Comparison of ENCODE assay signal across 9 cellular contexts in the genomic region with DNA sequence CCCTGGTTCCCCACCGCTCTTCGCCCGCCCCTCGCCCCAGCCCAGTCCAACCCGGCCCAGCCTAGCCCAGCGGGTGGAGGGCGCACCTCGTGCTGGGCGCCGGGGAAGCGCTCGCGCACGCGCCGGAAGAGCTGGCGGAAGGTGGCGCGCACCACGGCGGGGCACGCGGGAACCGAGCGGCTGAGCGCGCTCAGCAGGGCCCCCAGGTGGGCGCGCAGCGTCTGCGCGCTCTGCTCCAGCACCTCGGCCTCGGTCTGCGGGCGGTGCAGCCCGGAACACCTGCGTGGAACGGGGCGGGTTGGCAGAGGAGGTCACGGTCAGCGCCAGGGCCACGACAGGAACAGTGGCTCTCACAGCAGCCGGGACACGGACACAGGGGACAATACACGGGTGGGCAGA. TPM values are rescaled to one million over a fixed set of nuclear protein-coding genes. Genes with fewer than 3 reads are reported as not detected.
A peak's percentile ranks its signal among the peaks of the same experiment; 100 is the strongest.
DNase-seq lines count a peak whose midpoint lies in the region; ATAC-seq, FAIRE-seq and TF ChIP-seq lines count a peak whose summit lies in the region.
"Not testable (repeated sequence)": the region's sequence is repeated elsewhere in the genome, so short reads cannot be mapped to it uniquely, and the experiment has no call there.
"Had no signal": no experiment of that assay in that cellular context is flagged by ENCODE, and none has a peak within 500 bp of the region (broad histone marks: within the 10 kb centered on the region; RNA-seq: fewer than 3 reads in every experiment).

No MANE protein-coding gene starts in this region.

- POLR2A ChIA-PET in K562 (lab: Yijun Ruan, JAX): not testable (repeated sequence)

- not testable (repeated sequence) for H3K4me3 ChIP-seq in K562; aorta (ENCODE audit: low read length in 2 of 2)
- H3K4me3 ChIP-seq in iPS-15b (ENCODE audit: low read depth, low read length) (peak overlapping the region; percentile 30), skeletal muscle cell (ENCODE audit: low read depth, low read length) (peak overlapping the region; percentile 34)

- 37% methylated on average over 13 of the region's 46 CpGs for WGBS in K562 (ENCODE audit: insufficient coverage, low coverage, missing lambda C conversion rate)
- 0 to 5% methylated on average over 34 to 46 of the region's 46 CpGs for WGBS in aorta, 2 donors

- peak overlapping the region; percentile 55; the same call in 1 of the 2 replicates for H2AFZ ChIP-seq in K562 (ENCODE audit: low read depth, low read length)

- DNase-seq in NCI-H2029 (lab: John Stamatoyannopoulos, UW) (peak; percentile 28), aorta (peak in 1 of 2 donors; percentile 73)
- DNase-seq in activated CD4-positive, alpha-beta T cell treated with anti-CD3 and anti-CD28 coated beads for 4 hours: peak; percentile 54 to 68
- DNase-seq in K562 (ENCODE audit: extremely low read depth in 1 of 4, low spot score in 3 of 4); skeletal muscle cell (ENCODE audit: low read depth): not testable (repeated sequence)

- not testable (repeated sequence) for H3K36me3 ChIP-seq in K562 (ENCODE audit: control insufficient read depth, insufficient read depth, low read length); iPS-15b (ENCODE audit: control insufficient read depth, insufficient read depth, low read length); aorta (ENCODE audit: control insufficient read depth in 1 of 2, insufficient read depth in 2 of 2, low read length in 1 of 2)

- not testable (repeated sequence) for TF ChIP-seq POLR2A in K562 (conservative IDR thresholded peaks at IDR 0.05)

- not testable (repeated sequence) for H3K9me1 ChIP-seq in K562 (ENCODE audit: control insufficient read depth, insufficient read depth, low read length)

- not testable (repeated sequence) for TF ChIP-seq EP300 in K562 (IDR thresholded peaks at IDR 0.05; ENCODE audit: low read length)

- not testable (repeated sequence) for H3K27me3 ChIP-seq in K562 (ENCODE audit: control insufficient read depth in 2 of 2, insufficient read depth in 2 of 2, low read length in 2 of 2); iPS-15b (ENCODE audit: control insufficient read depth, insufficient read depth, low read length); aorta (ENCODE audit: control insufficient read depth in 1 of 2, insufficient read depth in 2 of 2, low read length in 1 of 2)

- peak overlapping the region in 1 of 2 experiments; percentile 35; a peak in 1 of 4 replicates for H3K9ac ChIP-seq in K562 (ENCODE audit: insufficient read depth in 1 of 2, low read depth in 2 of 2, low read length in 2 of 2)
- not testable (repeated sequence) for H3K9ac ChIP-seq in iPS-15b (ENCODE audit: low read depth, low read length)

- H3K4me1 ChIP-seq in K562 (replicated peaks in 1 of 2; ENCODE audit: control insufficient read depth in 2 of 2, insufficient read depth in 2 of 2, low read length in 2 of 2): peaks cover 5 to 45% of the 10 kb centered on the region in 2 experiments; a peak in 4 of 5 replicates
- H3K4me1 ChIP-seq in iPS-15b (ENCODE audit: control insufficient read depth, insufficient read depth, low read length); aorta (ENCODE audit: control insufficient read depth in 1 of 2, insufficient read depth in 2 of 2, low read length in 2 of 2): not testable (repeated sequence)

- H3K9me3 ChIP-seq in K562 (replicated peaks; ENCODE audit: control insufficient read depth, insufficient read depth, low read depth, low read length); iPS-15b (ENCODE audit: control insufficient read depth, insufficient read depth, low read length); aorta (ENCODE audit: control insufficient read depth, low read length): not testable (repeated sequence)

- in situ Hi-C loops in K562 (cut with MboI): not testable (repeated sequence)

- not testable (repeated sequence) for H3K4me2 ChIP-seq in K562 (ENCODE audit: insufficient read depth, low read length)

- TF ChIP-seq RAD21 in K562 (CRISPR knock-in tag; conservative IDR thresholded peaks at IDR 0.05 in 1 of 2, IDR thresholded peaks at IDR 0.05 in 1 of 2): not testable (repeated sequence)

- peak in 1 of 3 experiments; percentile 20; a peak in 1 of 6 replicates for TF ChIP-seq CTCF in K562 (IDR thresholded peaks at IDR 0.05 in 2 of 3, conservative IDR thresholded peaks at IDR 0.05 in 1 of 3; ENCODE audit: insufficient read depth in 2 of 3, low read depth in 1 of 3, low read length in 3 of 3)

- CTCF ChIA-PET in K562 (lab: Yijun Ruan, JAX; ENCODE audit: low intra/inter-chr PET ratio): not testable (repeated sequence)

- intact Hi-C loops in K562 (cut with micrococcal nuclease): not testable (repeated sequence)
- intact Hi-C loops in aorta (cut with DNase I): loop anchor here in 1 of 2 donors (10.0 kb wide), 1 partner anchor 454 kb away; the partner anchor contains the start of gene NUDCD3

- peak; percentile 40 for ATAC-seq in GM18858 (IDR thresholded peaks at IDR 0.05; ENCODE audit: unreplicated experiment)
- peak; percentile 38 for ATAC-seq in HG02884 (IDR thresholded peaks at IDR 0.05; ENCODE audit: unreplicated experiment)
- not testable (repeated sequence) for ATAC-seq in K562
- ATAC-seq in aorta (ENCODE audit: low FRiP score): peak; percentile 34

- not testable (repeated sequence) for H3K79me2 ChIP-seq in K562 (ENCODE audit: control insufficient read depth, insufficient read depth, low read length)

- not testable (repeated sequence) for BruUV-seq in K562 (replicated peaks; lab: Mats Ljungman, UMichigan)

- H4K20me1 ChIP-seq in K562 (replicated peaks; ENCODE audit: control insufficient read depth, insufficient read depth, low read length): not testable (repeated sequence)

- not testable (repeated sequence) for FAIRE-seq in K562 (lab: Jason Lieb, UNC)

- not testable (repeated sequence) for H3K27ac ChIP-seq in K562 (ENCODE audit: extremely low read depth, low read depth, low read length); aorta (ENCODE audit: low read depth in 1 of 2, low read length in 2 of 2)

RNA-seq across cellular contexts. Expression of gene DBNL, which starts 4.0 kb away (rescaled TPM):
- total RNA-seq in K562 (2011; cell fraction: chromatin; rRNA removed; ENCODE audit: low replicate concordance): 42.0 and 115 TPM in 2 replicates
- 55.1 and 55.4 TPM in 2 replicates for total RNA-seq in K562 (2011; cell fraction: nucleolus; rRNA removed)
- total RNA-seq in K562 (2011; cell fraction: nucleoplasm; rRNA removed): 42.4 and 48.7 TPM in 2 replicates
- total RNA-seq in K562 (2014; rRNA removed) (61.5 and 65.1 TPM in 2 replicates), K562 (2014; rRNA removed; fragmentation: Illumina TruSeq; extraction: Trizol) (17.5 and 21.2 TPM in 2 replicates), K562 (2015; rRNA removed; fragmentation: Illumina TruSeq; extraction: Trizol) (36.9 and 38.9 TPM in 2 replicates), K562 (2021) (51.5 and 57.7 TPM in 2 replicates), aorta (100 to 1,000 TPM in 1 of 2 donors, 10 to 100 TPM in 1; 96.1 to 105 TPM)
- polyA plus RNA-seq in K562 (2011; rRNA removed) (32.4 and 35.0 TPM in 2 replicates), K562 (2014; fragmentation: Illumina TruSeq; extraction: Trizol) (52.1 and 58.2 TPM in 2 replicates), K562 (2014; fragmentation: Nextera tagmentation; extraction: Ambion mirVana) (1 to 10 TPM; 1.9 to 3.7 TPM), K562 (2014; rRNA removed) (47.6 and 53.0 TPM in 2 replicates), aorta (10 to 100 TPM; 80.1 to 91.6 TPM)
- 41.3 and 70.1 TPM in 2 replicates for polyA plus RNA-seq in K562 (2011; cell fraction: cytosol; rRNA removed)
- polyA plus RNA-seq in K562 (2011; cell fraction: nucleus; rRNA removed): 44.0 and 49.7 TPM in 2 replicates
- polyA plus RNA-seq in K562 (2012): 47.8 and 50.1 TPM in 2 replicates
- 19.1 and 33.6 TPM in 2 replicates for polyA minus RNA-seq in K562 (2011; rRNA and poly(A)+ RNA removed)
- polyA minus RNA-seq in K562 (2011; cell fraction: cytosol; rRNA and poly(A)+ RNA removed): 20.9 and 23.1 TPM in 2 replicates
- 20.3 and 26.3 TPM in 2 replicates for polyA minus RNA-seq in K562 (2011; cell fraction: nucleus; rRNA and poly(A)+ RNA removed)

RNA-seq across cellular contexts. Expression of gene PGAM2, which starts 24.9 kb away (rescaled TPM):
- total RNA-seq in K562 (2011; cell fraction: chromatin; rRNA removed; ENCODE audit: low replicate concordance): not detected in 2 replicates
- total RNA-seq in K562 (2011; cell fraction: nucleolus; rRNA removed): 0.50 and 0.53 TPM in 2 replicates
- total RNA-seq in K562 (2011; cell fraction: nucleoplasm; rRNA removed): not detected in 2 replicates
- total RNA-seq in K562 (2014; rRNA removed) (not detected in 2 replicates), K562 (2014; rRNA removed; fragmentation: Illumina TruSeq; extraction: Trizol) (not detected in 2 replicates), K562 (2015; rRNA removed; fragmentation: Illumina TruSeq; extraction: Trizol) (not detected in 2 replicates), K562 (2021) (not detected in 2 replicates), aorta (1 to 10 TPM; 4.1 to 4.8 TPM)
- polyA plus RNA-seq in K562 (2011; rRNA removed) (not detected in 2 replicates), K562 (2014; fragmentation: Illumina TruSeq; extraction: Trizol) (not detected in 2 replicates), K562 (2014; fragmentation: Nextera tagmentation; extraction: Ambion mirVana) (not detected), K562 (2014; rRNA removed) (not detected in 2 replicates), aorta (1 to 10 TPM; 8.0 to 9.5 TPM)
- polyA plus RNA-seq in K562 (2011; cell fraction: cytosol; rRNA removed): 0.12 TPM in 1 of 2 replicates, not detected in the other
- 0.14 TPM in 1 of 2 replicates, not detected in the other for polyA plus RNA-seq in K562 (2011; cell fraction: nucleus; rRNA removed)
- polyA plus RNA-seq in K562 (2012): not detected in 2 replicates
- not detected in 2 replicates for polyA minus RNA-seq in K562 (2011; rRNA and poly(A)+ RNA removed)
- polyA minus RNA-seq in K562 (2011; cell fraction: cytosol; rRNA and poly(A)+ RNA removed): not detected in 2 replicates
- polyA minus RNA-seq in K562 (2011; cell fraction: nucleus; rRNA and poly(A)+ RNA removed): not detected in 2 replicates
- total RNA-seq: H4 had no signal

RNA-seq across cellular contexts. Expression of gene POLM, which starts 41.8 kb away (rescaled TPM):
- total RNA-seq in K562 (2011; cell fraction: chromatin; rRNA removed; ENCODE audit: low replicate concordance): 15.0 and 46.8 TPM in 2 replicates
- total RNA-seq in K562 (2011; cell fraction: nucleolus; rRNA removed): 28.4 and 32.0 TPM in 2 replicates
- total RNA-seq in K562 (2011; cell fraction: nucleoplasm; rRNA removed): 22.1 and 23.5 TPM in 2 replicates
- 4.1 and 6.5 TPM in 2 replicates for total RNA-seq in K562 (2014; rRNA removed)
- total RNA-seq in K562 (2014; rRNA removed; fragmentation: Illumina TruSeq; extraction: Trizol): 1.3 and 1.9 TPM in 2 replicates
- 4.2 and 4.8 TPM in 2 replicates for total RNA-seq in K562 (2015; rRNA removed; fragmentation: Illumina TruSeq; extraction: Trizol)
- total RNA-seq in K562 (2021): 8.6 and 9.9 TPM in 2 replicates
- polyA plus RNA-seq in K562 (2011; rRNA removed): 4.1 and 5.7 TPM in 2 replicates
- polyA plus RNA-seq in K562 (2011; cell fraction: cytosol; rRNA removed): 4.9 and 8.0 TPM in 2 replicates
- polyA plus RNA-seq in K562 (2011; cell fraction: nucleus; rRNA removed): 22.0 and 33.1 TPM in 2 replicates
- polyA plus RNA-seq in K562 (2012): 4.7 and 10.9 TPM in 2 replicates
- 3.6 and 4.1 TPM in 2 replicates for polyA plus RNA-seq in K562 (2014; fragmentation: Illumina TruSeq; extraction: Trizol)
- polyA plus RNA-seq in K562 (2014; fragmentation: Nextera tagmentation; extraction: Ambion mirVana): under 1 TPM; 0.51 to 0.70 TPM
- polyA plus RNA-seq in K562 (2014; rRNA removed): 5.2 and 5.9 TPM in 2 replicates
- 4.8 and 6.4 TPM in 2 replicates for polyA minus RNA-seq in K562 (2011; rRNA and poly(A)+ RNA removed)
- polyA minus RNA-seq in K562 (2011; cell fraction: cytosol; rRNA and poly(A)+ RNA removed): 5.9 and 23.5 TPM in 2 replicates
- polyA minus RNA-seq in K562 (2011; cell fraction: nucleus; rRNA and poly(A)+ RNA removed): 16.4 and 23.2 TPM in 2 replicates
- 10 to 100 TPM; 27.6 to 35.7 TPM for total RNA-seq in aorta
- polyA plus RNA-seq in aorta: 10 to 100 TPM in 1 of 2 donors, 1 to 10 TPM in 1; 8.4 to 35.6 TPM

RNA-seq across cellular contexts. Expression of gene SPDYE1, which starts 42.8 kb away (rescaled TPM):
- total RNA-seq in K562 (2011; cell fraction: chromatin; rRNA removed; ENCODE audit: low replicate concordance): 0.65 TPM in 1 of 2 replicates, not detected in the other
- total RNA-seq in K562 (2011; cell fraction: nucleolus; rRNA removed): not detected in 2 replicates
- not detected in 2 replicates for total RNA-seq in K562 (2011; cell fraction: nucleoplasm; rRNA removed)
- total RNA-seq in K562 (2014; rRNA removed) (not detected in 2 replicates), K562 (2014; rRNA removed; fragmentation: Illumina TruSeq; extraction: Trizol) (not detected in 2 replicates), K562 (2015; rRNA removed; fragmentation: Illumina TruSeq; extraction: Trizol) (not detected in 2 replicates), K562 (2021) (not detected in 2 replicates), aorta (not detected)
- polyA plus RNA-seq in K562 (2011; rRNA removed) (not detected in 2 replicates), K562 (2014; fragmentation: Illumina TruSeq; extraction: Trizol) (not detected in 2 replicates), K562 (2014; fragmentation: Nextera tagmentation; extraction: Ambion mirVana) (under 1 TPM; 0.04 to 0.10 TPM), K562 (2014; rRNA removed) (not detected in 2 replicates), aorta (under 1 TPM in 1 of 2 donors, not detected in 1; 0.05 TPM)
- not detected in 2 replicates for polyA plus RNA-seq in K562 (2011; cell fraction: cytosol; rRNA removed)
- not detected in 2 replicates for polyA plus RNA-seq in K562 (2011; cell fraction: nucleus; rRNA removed)
- polyA plus RNA-seq in K562 (2012): 0.13 and 0.18 TPM in 2 replicates
- not detected in 2 replicates for polyA minus RNA-seq in K562 (2011; rRNA and poly(A)+ RNA removed)
- not detected in 2 replicates for polyA minus RNA-seq in K562 (2011; cell fraction: cytosol; rRNA and poly(A)+ RNA removed)
- polyA minus RNA-seq in K562 (2011; cell fraction: nucleus; rRNA and poly(A)+ RNA removed): not detected in 2 replicates
- total RNA-seq: H4 had no signal
